Comparison of ENCODE assay signal across 1 cellular context in the genomic region with DNA sequence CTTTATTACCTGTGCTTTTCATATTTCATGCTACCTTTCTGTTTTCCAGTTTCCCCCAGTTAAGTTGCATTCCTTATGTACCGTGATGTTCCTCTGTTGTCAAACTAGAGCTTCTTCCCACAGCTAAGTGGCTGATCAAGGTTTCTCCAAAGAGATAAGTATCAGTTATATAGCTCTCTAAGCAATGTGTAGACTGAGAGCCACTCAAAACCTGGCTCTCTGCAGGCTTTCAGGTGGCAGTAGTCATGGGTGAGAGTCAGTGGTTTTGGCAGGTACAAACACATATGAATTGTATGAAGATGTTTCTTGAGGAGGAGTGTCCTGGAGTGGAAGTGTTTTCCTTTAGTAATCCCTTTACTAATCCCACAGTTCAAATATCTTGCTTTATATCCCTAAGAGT.
TF ChIP-seq lines count a peak whose summit lies in the region.

No MANE protein-coding gene starts in this region.

TF ChIP-seq in WTC11, 78 proteins besides CTCF, POLR2A, EP300 and RAD21 (continued from another document):
- TF ChIP-seq, protein P1, sequence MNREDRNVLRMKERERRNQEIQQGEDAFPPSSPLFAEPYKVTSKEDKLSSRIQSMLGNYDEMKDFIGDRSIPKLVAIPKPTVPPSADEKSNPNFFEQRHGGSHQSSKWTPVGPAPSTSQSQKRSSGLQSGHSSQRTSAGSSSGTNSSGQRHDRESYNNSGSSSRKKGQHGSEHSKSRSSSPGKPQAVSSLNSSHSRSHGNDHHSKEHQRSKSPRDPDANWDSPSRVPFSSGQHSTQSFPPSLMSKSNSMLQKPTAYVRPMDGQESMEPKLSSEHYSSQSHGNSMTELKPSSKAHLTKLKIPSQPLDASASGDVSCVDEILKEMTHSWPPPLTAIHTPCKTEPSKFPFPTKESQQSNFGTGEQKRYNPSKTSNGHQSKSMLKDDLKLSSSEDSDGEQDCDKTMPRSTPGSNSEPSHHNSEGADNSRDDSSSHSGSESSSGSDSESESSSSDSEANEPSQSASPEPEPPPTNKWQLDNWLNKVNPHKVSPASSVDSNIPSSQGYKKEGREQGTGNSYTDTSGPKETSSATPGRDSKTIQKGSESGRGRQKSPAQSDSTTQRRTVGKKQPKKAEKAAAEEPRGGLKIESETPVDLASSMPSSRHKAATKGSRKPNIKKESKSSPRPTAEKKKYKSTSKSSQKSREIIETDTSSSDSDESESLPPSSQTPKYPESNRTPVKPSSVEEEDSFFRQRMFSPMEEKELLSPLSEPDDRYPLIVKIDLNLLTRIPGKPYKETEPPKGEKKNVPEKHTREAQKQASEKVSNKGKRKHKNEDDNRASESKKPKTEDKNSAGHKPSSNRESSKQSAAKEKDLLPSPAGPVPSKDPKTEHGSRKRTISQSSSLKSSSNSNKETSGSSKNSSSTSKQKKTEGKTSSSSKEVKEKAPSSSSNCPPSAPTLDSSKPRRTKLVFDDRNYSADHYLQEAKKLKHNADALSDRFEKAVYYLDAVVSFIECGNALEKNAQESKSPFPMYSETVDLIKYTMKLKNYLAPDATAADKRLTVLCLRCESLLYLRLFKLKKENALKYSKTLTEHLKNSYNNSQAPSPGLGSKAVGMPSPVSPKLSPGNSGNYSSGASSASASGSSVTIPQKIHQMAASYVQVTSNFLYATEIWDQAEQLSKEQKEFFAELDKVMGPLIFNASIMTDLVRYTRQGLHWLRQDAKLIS (CRISPR knock-in tag; IDR thresholded peaks at IDR 0.05; ENCODE audit: borderline replicate concordance) = no peak
- TF ChIP-seq ZNF219 (CRISPR knock-in tag; IDR thresholded peaks at IDR 0.05; ENCODE audit: borderline replicate concordance) (no peak), NFATC4 (CRISPR knock-in tag; IDR thresholded peaks at IDR 0.05) (no peak), ATF1 (CRISPR knock-in tag; IDR thresholded peaks at IDR 0.05) (no peak)
